In the genomic region with DNA sequence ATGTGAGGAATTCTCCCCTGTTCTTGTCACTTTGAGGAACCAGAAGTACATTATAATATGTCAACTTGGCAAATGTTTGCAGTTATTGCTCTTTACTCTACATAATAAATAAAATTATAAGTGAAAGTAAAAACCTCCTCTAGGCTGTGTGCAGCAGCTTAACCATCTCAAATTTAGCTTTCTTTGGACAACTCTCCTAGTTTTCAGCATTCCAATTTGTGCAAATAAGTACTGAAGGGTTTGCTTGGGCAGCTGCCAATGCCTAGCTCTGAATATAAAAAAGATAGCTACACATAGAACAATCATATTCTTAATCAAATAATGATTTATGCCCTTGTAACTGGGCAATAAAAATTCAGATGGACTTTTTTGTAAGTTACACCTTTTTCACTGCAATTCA, we compare ENCODE assay signal across 1 cellular context.
TF ChIP-seq lines count a peak whose summit lies in the region.

No MANE protein-coding gene starts in this region.

TF ChIP-seq in SK-N-SH, 30 proteins besides CTCF, POLR2A, EP300 and RAD21 (continued from another document):
- TF ChIP-seq USF2 (IDR thresholded peaks at IDR 0.05; ENCODE audit: borderline replicate concordance, low read depth, low read length) (no peak), YY1 (IDR thresholded peaks at IDR 0.05; ENCODE audit: low read depth) (no peak), GATA2 (CRISPR knock-in tag; IDR thresholded peaks at IDR 0.05) (no peak), CHD2 (IDR thresholded peaks at IDR 0.05; ENCODE audit: low read length, partially characterized antibody) (no peak), PBX3 (IDR thresholded peaks at IDR 0.05) (no peak), MXI1 (IDR thresholded peaks at IDR 0.05; ENCODE audit: low read depth, low read length) (no peak), ELF1 (IDR thresholded peaks at IDR 0.05) (no peak)
- TF ChIP-seq, protein P1, sequence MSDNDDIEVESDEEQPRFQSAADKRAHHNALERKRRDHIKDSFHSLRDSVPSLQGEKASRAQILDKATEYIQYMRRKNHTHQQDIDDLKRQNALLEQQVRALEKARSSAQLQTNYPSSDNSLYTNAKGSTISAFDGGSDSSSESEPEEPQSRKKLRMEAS (IDR thresholded peaks at IDR 0.05; ENCODE audit: low read depth) = no peak
- TF ChIP-seq, protein P2, sequence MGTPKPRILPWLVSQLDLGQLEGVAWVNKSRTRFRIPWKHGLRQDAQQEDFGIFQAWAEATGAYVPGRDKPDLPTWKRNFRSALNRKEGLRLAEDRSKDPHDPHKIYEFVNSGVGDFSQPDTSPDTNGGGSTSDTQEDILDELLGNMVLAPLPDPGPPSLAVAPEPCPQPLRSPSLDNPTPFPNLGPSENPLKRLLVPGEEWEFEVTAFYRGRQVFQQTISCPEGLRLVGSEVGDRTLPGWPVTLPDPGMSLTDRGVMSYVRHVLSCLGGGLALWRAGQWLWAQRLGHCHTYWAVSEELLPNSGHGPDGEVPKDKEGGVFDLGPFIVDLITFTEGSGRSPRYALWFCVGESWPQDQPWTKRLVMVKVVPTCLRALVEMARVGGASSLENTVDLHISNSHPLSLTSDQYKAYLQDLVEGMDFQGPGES (IDR thresholded peaks at IDR 0.05; ENCODE audit: low read depth, low read length) = no peak
TF ChIP-seq in SK-N-SH: peak in this region for 0.
